Comparison of ENCODE assay signal across 8 cellular contexts in genomic region chr1:59707216-59707615, GRCh38.
DNase-seq lines count a peak whose midpoint lies in the region; ATAC-seq, FAIRE-seq and TF ChIP-seq lines count a peak whose summit lies in the region.

No MANE protein-coding gene starts in this region.

- H3K4me1 ChIP-seq in subcutaneous abdominal adipose tissue (ENCODE audit: control insufficient read depth in 5 of 5, insufficient read depth in 5 of 5, low read length in 5 of 5), result peaks cover 0 to 42% (median 24%) of the 10 kb centered on the region in 5 donors
- H3K4me1 ChIP-seq in Caco-2, result no peaks in the 10 kb centered on the region; the same call in 1 of the 2 replicates

- no peaks in the 10 kb centered on the region for H3K9me3 ChIP-seq in subcutaneous abdominal adipose tissue (ENCODE audit: control insufficient read depth in 5 of 5, low read length in 5 of 5)
- no peaks in the 10 kb centered on the region for H3K9me3 ChIP-seq in Caco-2

- peak overlapping the region in 1 of 5 donors; percentile 4 for H3K9ac ChIP-seq in subcutaneous abdominal adipose tissue (ENCODE audit: low read length in 5 of 5)

- H3K36me3 Mint-ChIP-seq in Caco-2 (ENCODE audit: insufficient read depth, unreplicated experiment), result peaks cover 5% of the 10 kb centered on the region
- H3K36me3 Mint-ChIP-seq in activated CD4-positive, alpha-beta memory T cell treated with anti-CD3 and anti-CD28 coated beads for 36 hours, result no peaks in the 10 kb centered on the region

- CTCF ChIA-PET in Caco-2 (lab: Charles Lee), result no interaction called here
- CTCF ChIA-PET in activated CD4-positive, alpha-beta memory T cell treated with anti-CD3 and anti-CD28 coated beads for 36 hours (lab: Charles Lee), result interaction anchor here (0.6 to 1.9 kb wide), 3 partner anchors 8 to 1690 kb away, joined by 3 to 10 read pairs (median 7); no protein-coding TSS in a partner anchor

- H3K27me3 ChIP-seq in bronchial epithelial cell (ENCODE audit: control insufficient read depth, insufficient read depth, low read length) (no peaks in the 10 kb centered on the region), layer of hippocampus (ENCODE audit: control insufficient read depth, insufficient read depth, low read length) (no peaks in the 10 kb centered on the region), subcutaneous abdominal adipose tissue (ENCODE audit: control insufficient read depth in 5 of 5, insufficient read depth in 4 of 5, low read length in 5 of 5) (no peaks in the 10 kb centered on the region), Caco-2 (replicated peaks; ENCODE audit: control insufficient read depth, insufficient read depth, low read length) (no peaks in the 10 kb centered on the region)

- H3K27me3 Mint-ChIP-seq in Caco-2 (ENCODE audit: insufficient read depth, unreplicated experiment), result no peaks in the 10 kb centered on the region
- H3K27me3 Mint-ChIP-seq in activated CD4-positive, alpha-beta memory T cell treated with anti-CD3 and anti-CD28 coated beads for 36 hours, result no peaks in the 10 kb centered on the region

- H3K36me3 ChIP-seq in bronchial epithelial cell (ENCODE audit: control insufficient read depth, insufficient read depth, low read length), result no peaks in the 10 kb centered on the region
- H3K36me3 ChIP-seq in subcutaneous abdominal adipose tissue (ENCODE audit: control insufficient read depth in 5 of 5, insufficient read depth in 5 of 5, low read length in 5 of 5), result no peaks in the 10 kb centered on the region
- H3K36me3 ChIP-seq in Caco-2 (ENCODE audit: control insufficient read depth, insufficient read depth, low read length), result no peaks in the 10 kb centered on the region

- no peak for ATAC-seq in GM19455 (IDR thresholded peaks at IDR 0.05; ENCODE audit: unreplicated experiment)

- no peaks in the 10 kb centered on the region for H3K9me3 Mint-ChIP-seq in Caco-2 (ENCODE audit: unreplicated experiment)
- peaks cover 2% of the 10 kb centered on the region for H3K9me3 Mint-ChIP-seq in activated CD4-positive, alpha-beta memory T cell treated with anti-CD3 and anti-CD28 coated beads for 36 hours

- no TSS peak for BruUV-seq in Caco-2 (replicated peaks; lab: Mats Ljungman, UMichigan)

- H3K27ac Mint-ChIP-seq in Caco-2 (ENCODE audit: unreplicated experiment), result no peak overlapping the region
- H3K27ac Mint-ChIP-seq in activated CD4-positive, alpha-beta memory T cell treated with anti-CD3 and anti-CD28 coated beads for 36 hours, result no peak overlapping the region

- H3K4me3 Mint-ChIP-seq in Caco-2 (ENCODE audit: unreplicated experiment), result no peak overlapping the region
- no peak overlapping the region for H3K4me3 Mint-ChIP-seq in activated CD4-positive, alpha-beta memory T cell treated with anti-CD3 and anti-CD28 coated beads for 36 hours

- intact Hi-C loops in Caco-2 (cut with micrococcal nuclease; ENCODE audit: unreplicated experiment), result no loop called here
- intact Hi-C loops in activated CD4-positive, alpha-beta memory T cell treated with anti-CD3 and anti-CD28 coated beads for 36 hours (cut with micrococcal nuclease), result no loop called here

- H3K4me1 Mint-ChIP-seq in Caco-2 (ENCODE audit: low read depth, unreplicated experiment), result peaks cover 12% of the 10 kb centered on the region
- no peaks in the 10 kb centered on the region for H3K4me1 Mint-ChIP-seq in activated CD4-positive, alpha-beta memory T cell treated with anti-CD3 and anti-CD28 coated beads for 36 hours (ENCODE audit: low read depth)

- POLR2A ChIA-PET in Caco-2 (lab: Charles Lee), result no interaction called here
- POLR2A ChIA-PET in activated CD4-positive, alpha-beta memory T cell treated with anti-CD3 and anti-CD28 coated beads for 36 hours (lab: Charles Lee), result no interaction called here

- peak; percentile 78 for DNase-seq in HS-27A (ENCODE audit: low read depth)
- DNase-seq in bronchial epithelial cell (ENCODE audit: low read depth), result peak; percentile 84
- DNase-seq in Caco-2, result no peak
- DNase-seq in activated CD4-positive, alpha-beta memory T cell treated with anti-CD3 and anti-CD28 coated beads for 36 hours, result no peak
- no peak for DNase-seq in activated gamma-delta T cell (lab: John Stamatoyannopoulos, UW)

- TF ChIP-seq CTCF in bronchial epithelial cell (IDR thresholded peaks at IDR 0.05; ENCODE audit: insufficient read depth, low read length, severe bottlenecking) (no peak), Caco-2 (IDR thresholded peaks at IDR 0.05; ENCODE audit: insufficient read depth in 1 of 2, low read depth in 1 of 2, low read length in 1 of 2, severe bottlenecking in 1 of 2, unreplicated experiment in 1 of 2) (no peak)

- FAIRE-seq in bronchial epithelial cell (lab: Jason Lieb, UNC), result no peak

- H3K27ac ChIP-seq in layer of hippocampus (ENCODE audit: low read depth, low read length), result peak overlapping the region; percentile 35
- H3K27ac ChIP-seq in subcutaneous abdominal adipose tissue (ENCODE audit: low read depth, low read length), result peak overlapping the region; percentile 42

- H3K4me3 ChIP-seq in bronchial epithelial cell (ENCODE audit: low read depth, low read length) (no peak overlapping the region), subcutaneous abdominal adipose tissue (ENCODE audit: low read depth in 1 of 5, low read length in 5 of 5) (no peak overlapping the region), Caco-2 (ENCODE audit: low read depth, low read length) (no peak overlapping the region)

Comparison
In these comparisons a context has a peak if more than half of its experiments do, and no peak if none do; other contexts are left out.
1. DNase-seq: peak in HS-27A (single experiment) and bronchial epithelial cell (single experiment); none in Caco-2 (0 of 2), activated CD4-positive, alpha-beta memory T cell treated with anti-CD3 and anti-CD28 coated beads for 36 hours (single experiment) and activated gamma-delta T cell (single experiment).